ENCODE assay signal across 8 cellular contexts in genomic region chr5:96336351-96336985, GRCh38.
DNase-seq lines count a peak whose midpoint lies in the region; ATAC-seq and TF ChIP-seq lines count a peak whose summit lies in the region.

No MANE protein-coding gene starts in this region.

- no peaks in the 10 kb centered on the region for H3K27me3 Mint-ChIP-seq in endothelial cell (ENCODE audit: unreplicated experiment)

- peak; percentile 45 for ATAC-seq in GM18505 (IDR thresholded peaks at IDR 0.05; ENCODE audit: unreplicated experiment)
- ATAC-seq in HG03066 (IDR thresholded peaks at IDR 0.05; ENCODE audit: low read depth, unreplicated experiment): peak; percentile 54

- DNase-seq in AG08395 (ENCODE audit: low spot score) (peak; percentile 63), NCI-H345 treated with DMSO at 0.1 percent for 48 hours (lab: John Stamatoyannopoulos, UW; ENCODE audit: unreplicated experiment) (peak; percentile 54), endothelial cell (ENCODE audit: low spot score) (peak; percentile 65), middle frontal gyrus (ENCODE audit: extremely low spot score, low spot score) (peak; percentile 68)
- DNase-seq in activated CD4-positive, alpha-beta T cell treated with anti-CD3 and anti-CD28 coated beads for 48 hours: peak; percentile 70
- peak; percentile 58 for DNase-seq in stimulated activated CD8-positive, alpha-beta memory T cell treated with anti-CD3 and anti-CD28 coated beads, Interleukin-4, amount 100 ng/mL, for 48 hours

- no peaks in the 10 kb centered on the region for H3K36me3 Mint-ChIP-seq in endothelial cell (ENCODE audit: low read depth, unreplicated experiment)

- TF ChIP-seq CTCF in endothelial cell (IDR thresholded peaks at IDR 0.05; ENCODE audit: unreplicated experiment): peak; percentile 77

- H3K4me3 Mint-ChIP-seq in endothelial cell (ENCODE audit: unreplicated experiment): no peak overlapping the region

- no peaks in the 10 kb centered on the region for H3K9me3 Mint-ChIP-seq in endothelial cell (ENCODE audit: unreplicated experiment)

- TF ChIP-seq POLR2A in GM18505 (IDR thresholded peaks at IDR 0.05; ENCODE audit: borderline replicate concordance, extremely low read depth, insufficient read depth, insufficient read length): no peak

- H3K4me1 Mint-ChIP-seq in endothelial cell (ENCODE audit: unreplicated experiment): no peaks in the 10 kb centered on the region

- no peak overlapping the region for H3K27ac Mint-ChIP-seq in endothelial cell (ENCODE audit: unreplicated experiment)

Comparison
In these comparisons a context has a peak if more than half of its experiments do, and no peak if none do; other contexts are left out.
1. Peak in every context shown above with its lines: DNase-seq and ATAC-seq.